In genomic region chr11:74870485-74870884, GRCh38 we compare ENCODE assay signal across 8 cellular contexts.
DNase-seq lines count a peak whose midpoint lies in the region; ATAC-seq and TF ChIP-seq lines count a peak whose summit lies in the region.

No MANE protein-coding gene starts in this region.

- no peaks in the 10 kb centered on the region for H3K27me3 ChIP-seq in brain microvascular endothelial cell (replicated peaks)
- no peaks in the 10 kb centered on the region for H3K27me3 ChIP-seq in adrenal gland
- H3K27me3 ChIP-seq in thyroid gland, result no peaks in the 10 kb centered on the region

- in situ Hi-C loops in KBM-7 (cut with MboI; ENCODE audit: low pct_unique_long_range_greater_than_20kb, low sequenced_read_pairs), result no loop called here
- in situ Hi-C loops in brain microvascular endothelial cell (cut with HindIII; ENCODE audit: low pct_ligation_motif_present, low sequenced_read_pairs), result no loop called here

- H3K4me1 ChIP-seq in adrenal gland (replicated peaks in 1 of 2) (no peaks in the 10 kb centered on the region), thyroid gland (no peaks in the 10 kb centered on the region)

- TF ChIP-seq POLR2A in adrenal gland (IDR thresholded peaks at IDR 0.05), result no peak
- no peak for TF ChIP-seq POLR2A in thyroid gland (IDR thresholded peaks at IDR 0.05)

- H3K27ac ChIP-seq in brain microvascular endothelial cell (no peak overlapping the region), adrenal gland (no peak overlapping the region), thyroid gland (no peak overlapping the region)

- 88 to 100% (median 99%) methylated on average over 1 of the region's 1 CpG for WGBS in adrenal gland, 4 donors
- WGBS in thyroid gland, 2 donors, result 97 to 100% methylated on average over 1 of the region's 1 CpG

- intact Hi-C loops in adrenal gland (cut with DNase I) (no loop called here), sciatic nerve (cut with DNase I) (no loop called here), thyroid gland (cut with DNase I) (no loop called here)

- H3K9me3 ChIP-seq in adrenal gland (replicated peaks in 1 of 3), result peaks cover 0 to 60% (median 0%) of the 10 kb centered on the region in 3 donors
- H3K9me3 ChIP-seq in thyroid gland, result peaks cover 4% of the 10 kb centered on the region

- H3K36me3 ChIP-seq in brain microvascular endothelial cell (replicated peaks) (peaks cover 18% of the 10 kb centered on the region), adrenal gland (replicated peaks in 1 of 2) (no peaks in the 10 kb centered on the region), thyroid gland (peaks cover 7 to 25% of the 10 kb centered on the region in 2 donors)

- no peak for ATAC-seq in sciatic nerve

- DNase-seq in SHP77 (lab: John Stamatoyannopoulos, UW), result peak; percentile 3 to 19
- no peak for DNase-seq in SHP77 treated with DMSO at 0.1 percent for 48 hours (lab: John Stamatoyannopoulos, UW)
- peak; percentile 64 for DNase-seq in KBM-7
- DNase-seq in brain microvascular endothelial cell, result peak; percentile 34
- DNase-seq in pulmonary artery endothelial cell (ENCODE audit: low read depth, low spot score), result peak; percentile 51
- DNase-seq in adrenal gland, result no peak
- DNase-seq in sciatic nerve (ENCODE audit: low spot score), result no peak
- no peak for DNase-seq in thyroid gland

- TF ChIP-seq CTCF in brain microvascular endothelial cell (IDR thresholded peaks at IDR 0.05; ENCODE audit: low read depth, low read length, missing control alignments) (peak; percentile 66), adrenal gland (IDR thresholded peaks at IDR 0.05) (no peak), thyroid gland (IDR thresholded peaks at IDR 0.05) (no peak)

- H3K4me3 ChIP-seq in brain microvascular endothelial cell (ENCODE audit: low read depth, low read length) (no peak overlapping the region), adrenal gland (no peak overlapping the region), thyroid gland (replicated peaks in 1 of 3) (no peak overlapping the region)

Comparison
In these comparisons a context has a peak if more than half of its experiments do, and no peak if none do; other contexts are left out.
1. DNase-seq: peak in SHP77 (2 of 2), KBM-7 (single experiment), brain microvascular endothelial cell (single experiment) and pulmonary artery endothelial cell (single experiment); none in SHP77 treated with DMSO at 0.1 percent for 48 hours (single experiment), adrenal gland (0 of 7), sciatic nerve (single experiment) and thyroid gland (0 of 2).